Comparison of ENCODE assay signal across 8 cellular contexts in genomic region chr16:29184738-29185458, GRCh38.
DNase-seq lines count a peak whose midpoint lies in the region; ATAC-seq, FAIRE-seq and TF ChIP-seq lines count a peak whose summit lies in the region.
"Not testable (repeated sequence)": the region's sequence is repeated elsewhere in the genome, so short reads cannot be mapped to it uniquely, and the experiment has no call there.

No MANE protein-coding gene starts in this region.

- WGBS in HepG2 (ENCODE audit: low lambda C conversion rate): 78% methylated on average over 40 of the region's 42 CpGs
- WGBS in spleen, 5 donors: 59 to 81% (median 76%) methylated on average over 25 to 42 of the region's 42 CpGs

- not testable (repeated sequence) for H3K4me3 ChIP-seq in HepG2 (replicated peaks in 1 of 3; ENCODE audit: insufficient read depth in 1 of 3, low read depth in 2 of 3, low read length in 3 of 3); vagina
- H3K4me3 ChIP-seq in spleen: peak overlapping the region in 1 of 8 donors; percentile 13

- not testable (repeated sequence) for H3K9ac ChIP-seq in HepG2 (ENCODE audit: insufficient read depth, low read depth, low read length)

- H3K79me2 ChIP-seq in HepG2 (ENCODE audit: insufficient read depth, low read length): not testable (repeated sequence)

- H3K27me3 Mint-ChIP-seq in Calu3 (ENCODE audit: unreplicated experiment): peaks cover 10% of the 10 kb centered on the region

- H3K36me3 Mint-ChIP-seq in Calu3 (ENCODE audit: insufficient read depth, unreplicated experiment): not testable (repeated sequence)

- POLR2A ChIA-PET in HepG2 (lab: Yijun Ruan, JAX): interaction anchor here (1.1 kb wide), 1 partner anchor 76 kb away, joined by 5 read pairs; no protein-coding TSS in a partner anchor

- peak overlapping the region; percentile 65 for H3K4me2 ChIP-seq in HepG2 (ENCODE audit: low read depth, low read length)

- intact Hi-C loops in Calu3 (cut with micrococcal nuclease; ENCODE audit: unreplicated experiment); HepG2 (cut with micrococcal nuclease; ENCODE audit: unreplicated experiment); spleen (cut with DNase I; ENCODE audit: low total_unique reads); vagina (cut with DNase I): not testable (repeated sequence)
- intact Hi-C loops in Right ventricle myocardium inferior (cut with DNase I): loop anchor here (5.0 kb wide), 1 partner anchor 68 kb away; no protein-coding TSS in a partner anchor

- CTCF ChIA-PET in Calu3 (lab: Charles Lee); HepG2 (lab: Yijun Ruan, JAX; ENCODE audit: low intra/inter-chr PET ratio, low total read pairs): not testable (repeated sequence)

- BruUV-seq in Calu3 (replicated peaks; lab: Mats Ljungman, UMichigan); HepG2 (replicated peaks; lab: Mats Ljungman, UMichigan): not testable (repeated sequence)

- H3K9me3 ChIP-seq in HepG2 (ENCODE audit: low read length); spleen; vagina: not testable (repeated sequence)

- H3K27ac ChIP-seq in HepG2 (ENCODE audit: extremely low read length, insufficient read depth, low read length): not testable (repeated sequence)
- H3K27ac ChIP-seq in spleen (peak overlapping the region in 3 of 8 donors; percentile 8 to 42 (median 40)), vagina (peak overlapping the region; percentile 69)

- FAIRE-seq in HepG2 (lab: Jason Lieb, UNC): not testable (repeated sequence)

- not testable (repeated sequence) for H3K36me3 ChIP-seq in HepG2 (replicated peaks in 1 of 2; ENCODE audit: control insufficient read depth in 1 of 2, insufficient read depth in 2 of 2, low read length in 2 of 2); vagina
- peaks cover 0 to 21% (median 0%) of the 10 kb centered on the region in 6 donors for H3K36me3 ChIP-seq in spleen

- H3K4me1 ChIP-seq in HepG2 (ENCODE audit: insufficient read depth, low read length) (peaks cover 52% of the 10 kb centered on the region), spleen (peaks cover 0 to 22% (median 0%) of the 10 kb centered on the region in 6 donors), vagina (peaks cover 23% of the 10 kb centered on the region)

- in situ Hi-C loops in HepG2 (cut with HindIII; ENCODE audit: extremely low pct_ligation_motif_present, low pct_unique_long_range_greater_than_20kb): not testable (repeated sequence)

- H3K27me3 ChIP-seq in HepG2 (ENCODE audit: control insufficient read depth in 1 of 2, insufficient read depth in 2 of 2, low read length in 2 of 2); spleen (replicated peaks in 1 of 7); vagina: not testable (repeated sequence)

- not testable (repeated sequence) for TF ChIP-seq POLR2A in HepG2 (IDR thresholded peaks at IDR 0.05; ENCODE audit: insufficient read depth in 1 of 2, low read depth in 2 of 2, low read length in 2 of 2); spleen (IDR thresholded peaks at IDR 0.05); vagina (IDR thresholded peaks at IDR 0.05)

- not testable (repeated sequence) for H3K4me3 Mint-ChIP-seq in Calu3 (ENCODE audit: low read depth, unreplicated experiment)

- peak overlapping the region; percentile 61 for H3K27ac Mint-ChIP-seq in Calu3 (ENCODE audit: unreplicated experiment)

- H3K9me3 Mint-ChIP-seq in Calu3 (ENCODE audit: low read depth, unreplicated experiment): not testable (repeated sequence)

- DNase-seq in Calu3 (peak; percentile 57), dermis blood vessel endothelial cell (peak; percentile 24), Right ventricle myocardium inferior (ENCODE audit: missing footprints) (peak; percentile 89), omental fat pad (ENCODE audit: low spot score) (peak; percentile 44), spleen (peak; percentile 73)
- DNase-seq in activated effector memory CD4-positive, alpha-beta T cell treated with anti-CD3 and anti-CD28 coated beads, Interleukin-2, amount 50 U/mL, for 16 hours: peak; percentile 36
- DNase-seq in HepG2 (ENCODE audit: low spot score); vagina (ENCODE audit: extremely low spot score in 2 of 2): not testable (repeated sequence)

- not testable (repeated sequence) for H4K20me1 ChIP-seq in HepG2 (ENCODE audit: insufficient read depth, low read length)

- H2AFZ ChIP-seq in HepG2 (ENCODE audit: low read length): not testable (repeated sequence)

- TF ChIP-seq RAD21 in HepG2 (CRISPR knock-in tag; IDR thresholded peaks at IDR 0.05): not testable (repeated sequence)

- not testable (repeated sequence) for TF ChIP-seq EP300 in HepG2 (IDR thresholded peaks at IDR 0.05; ENCODE audit: low read depth in 2 of 2, low read length in 2 of 2); HepG2 (CRISPR knock-in tag; IDR thresholded peaks at IDR 0.05; ENCODE audit: borderline replicate concordance)

- not testable (repeated sequence) for H3K4me1 Mint-ChIP-seq in Calu3 (ENCODE audit: low read depth, unreplicated experiment)

- TF ChIP-seq CTCF in Calu3 (IDR thresholded peaks at IDR 0.05; ENCODE audit: unreplicated experiment); HepG2 (CRISPR knock-in tag; IDR thresholded peaks at IDR 0.05); omental fat pad (IDR thresholded peaks at IDR 0.05); spleen (IDR thresholded peaks at IDR 0.05 in 8 of 11, conservative IDR thresholded peaks at IDR 0.05 in 3 of 11); vagina (IDR thresholded peaks at IDR 0.05): not testable (repeated sequence)

- ATAC-seq in Right ventricle myocardium inferior (peak; percentile 70), omental fat pad (ENCODE audit: low FRiP score) (peak; percentile 49)
- not testable (repeated sequence) for ATAC-seq in HepG2

TF ChIP-seq in HepG2, 621 proteins besides CTCF, POLR2A, EP300 and RAD21 (continues in another document):
- TF ChIP-seq ZNF687 (CRISPR knock-in tag; IDR thresholded peaks at IDR 0.05): peak; percentile 40
- TF ChIP-seq PHF20 (CRISPR knock-in tag; IDR thresholded peaks at IDR 0.05): 0 out of 2 replicates have a peak, but pooled peaks have one; percentile 2
- TF ChIP-seq ZNF790 (CRISPR knock-in tag; IDR thresholded peaks at IDR 0.05; ENCODE audit: borderline replicate concordance): 0 out of 2 replicates have a peak, but pooled peaks have one; percentile 24
- TF ChIP-seq ZMYM3 (CRISPR knock-in tag; IDR thresholded peaks at IDR 0.05): peak; percentile 7; the same call in 1 of the 2 replicates
- TF ChIP-seq MEF2D (CRISPR knock-in tag; IDR thresholded peaks at IDR 0.05): 0 out of 2 replicates have a peak, but pooled peaks have one; percentile 14
- 0 out of 2 replicates have a peak, but pooled peaks have one; percentile 28 for TF ChIP-seq ZNF772 (CRISPR knock-in tag; IDR thresholded peaks at IDR 0.05)
